In genomic region chr11:79253280-79253679, GRCh38 we compare ENCODE assay signal across 21 cellular contexts.
DNase-seq lines count a peak whose midpoint lies in the region; ATAC-seq lines count a peak whose summit lies in the region.
"Had no signal": no experiment of that assay in that cellular context is flagged by ENCODE, and none has a peak within 500 bp of the region (broad histone marks: within the 10 kb centered on the region; RNA-seq: fewer than 3 reads in every experiment).

No MANE protein-coding gene starts in this region.

- ATAC-seq in HG03520 (IDR thresholded peaks at IDR 0.05; ENCODE audit: unreplicated experiment): no peak
- ATAC-seq: gastroesophageal sphincter, HepG2, T-helper 17 cell had no signal

- DNase-seq in G401 (ENCODE audit: low spot score) (peak; percentile 43), NCI-H748 (lab: John Stamatoyannopoulos, UW; ENCODE audit: unreplicated experiment) (peak; percentile 57), globus pallidus (ENCODE audit: low spot score) (peak; percentile 96), occipital lobe (lab: John Stamatoyannopoulos, UW) (peak; percentile 72), dermis blood vessel endothelial cell (no peak), HK-2 (ENCODE audit: unreplicated experiment) (no peak), cardiac septum (ENCODE audit: low spot score) (no peak)
- DNase-seq: ACHN; activated CD4-positive, alpha-beta T cell treated with anti-CD3 and anti-CD28 coated beads for 4 hours; activated naive CD4-positive, alpha-beta T cell treated with anti-CD3 and anti-CD28 coated beads for 36 hours; activated T-cell treated with anti-CD3 and anti-CD28 coated beads, Interleukin-2, amount 50 U/mL, for 48 hours; aorta; cerebellar nuclear complex; EL; esophagus squamous epithelium; NCI-H1436; NCI-H446; T-helper 17 cell had no signal

- intact Hi-C loops in cardiac septum (cut with DNase I): no loop called here

- in situ Hi-C loops in G401 (cut with HindIII; ENCODE audit: low sequenced_read_pairs): no loop called here

Comparison
In these comparisons a context has a peak if more than half of its experiments do, and no peak if none do; other contexts are left out.
1. DNase-seq: peak in G401 (single experiment), NCI-H748 (single experiment), globus pallidus (single experiment) and occipital lobe (single experiment); none in dermis blood vessel endothelial cell (single experiment), HK-2 (single experiment) and cardiac septum (single experiment).